19 cellular contexts compared by ENCODE assay signal in the genomic region with DNA sequence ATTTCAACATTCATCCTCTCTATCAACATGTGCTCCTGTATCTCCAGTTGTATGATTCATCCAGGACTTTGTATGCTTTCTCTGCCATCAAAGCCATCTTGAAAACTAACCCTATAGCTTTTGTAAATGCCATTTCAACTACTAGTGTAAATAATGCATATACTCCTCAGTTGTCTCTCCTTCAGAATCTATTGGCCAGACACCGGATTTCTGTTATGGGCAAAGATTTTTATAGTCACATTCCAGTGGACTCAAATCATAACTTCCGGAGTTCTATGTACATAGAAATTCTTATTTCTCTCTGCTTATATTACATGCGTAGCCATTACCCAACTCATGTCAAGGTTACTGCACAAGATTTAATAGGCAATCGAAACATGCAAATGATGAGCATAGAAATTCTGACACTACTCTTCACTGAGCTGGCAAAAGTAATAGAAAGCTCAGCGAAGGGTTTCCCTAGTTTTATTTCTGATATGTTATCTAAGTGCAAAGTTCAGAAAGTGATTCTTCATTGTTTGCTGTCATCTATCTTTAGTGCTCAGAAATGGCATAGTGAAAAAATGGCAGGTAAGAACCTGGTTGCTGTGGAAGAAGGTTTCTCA. TPM values are rescaled to one million over a fixed set of nuclear protein-coding genes. Genes with fewer than 3 reads are reported as not detected.
DNase-seq lines count a peak whose midpoint lies in the region; FAIRE-seq and TF ChIP-seq lines count a peak whose summit lies in the region.
"Had no signal": no experiment of that assay in that cellular context is flagged by ENCODE, and none has a peak within 500 bp of the region (broad histone marks: within the 10 kb centered on the region; RNA-seq: fewer than 3 reads in every experiment).

No MANE protein-coding gene starts in this region.

- H3K4me3 ChIP-seq in breast epithelium (no peak overlapping the region), mammary epithelial cell (replicated peaks in 1 of 3; ENCODE audit: insufficient read depth in 1 of 3, low read depth in 2 of 3, low read length in 3 of 3) (no peak overlapping the region), hepatocyte (no peak overlapping the region), small intestine (ENCODE audit: low read depth in 1 of 2, low read length in 2 of 2) (no peak overlapping the region)
- H3K4me3 ChIP-seq: A549, HAP-1 had no signal

- DNase-seq in MCF 10A (ENCODE audit: unreplicated experiment), result no peak
- DNase-seq in breast epithelium (ENCODE audit: low spot score in 2 of 2), result no peak
- no peak for DNase-seq in mammary epithelial cell
- peak; percentile 7 for DNase-seq in hepatocyte (ENCODE audit: low spot score)
- peak; percentile 5 for DNase-seq in small intestine
- no peak for DNase-seq in GOT3 (lab: John Stamatoyannopoulos, UW)
- DNase-seq in nephron progenitor cell, result no peak
- DNase-seq in NCI-H187 (lab: John Stamatoyannopoulos, UW), result no peak
- DNase-seq: AML-193; CD4-positive, alpha-beta memory T cell; DMS153; DMS79; GDM1 had no signal

- no peaks in the 10 kb centered on the region for H3K9me2 ChIP-seq in hepatocyte (replicated peaks; ENCODE audit: insufficient read depth)

- H4K20me1 ChIP-seq in mammary epithelial cell (ENCODE audit: insufficient read depth, low read length), result no peaks in the 10 kb centered on the region
- no peaks in the 10 kb centered on the region for H4K20me1 ChIP-seq in hepatocyte (ENCODE audit: insufficient read depth, poor library complexity, severe bottlenecking)

- no peak overlapping the region for H3K9ac ChIP-seq in mammary epithelial cell (ENCODE audit: insufficient read depth, low read length)

- TSS peak; percentile 39 for BruUV-seq in MCF 10A (replicated peaks; lab: Mats Ljungman, UMichigan)
- BruUV-seq in mammary epithelial cell (replicated peaks; lab: Mats Ljungman, UMichigan), result no TSS peak

- H2AFZ ChIP-seq in mammary epithelial cell (ENCODE audit: low read depth, low read length), result peak overlapping the region; percentile 25
- H2AFZ ChIP-seq in hepatocyte, result no peak overlapping the region

- intact Hi-C loops in MCF 10A (cut with micrococcal nuclease), result no loop called here
- intact Hi-C loops in breast epithelium (cut with DNase I; ENCODE audit: low total_unique reads), result no loop called here
- intact Hi-C loops in mammary epithelial cell (cut with micrococcal nuclease), result no loop called here

- H3K27ac Mint-ChIP-seq in MCF 10A (ENCODE audit: low read depth, unreplicated experiment) (no peak overlapping the region), nephron progenitor cell (no peak overlapping the region)
- H3K27ac Mint-ChIP-seq: CD14-positive monocyte had no signal

- POLR2A ChIA-PET in MCF 10A (lab: Yijun Ruan, JAX), result interaction anchor here (0.6 to 1.8 kb wide), 6 partner anchors 18 to 1403 kb away, joined by 3 to 6 read pairs (median 4); a partner anchor contains a TSS

- CTCF ChIA-PET in MCF 10A (lab: Yijun Ruan, JAX), result interaction anchor here (0.9 to 2.6 kb wide), 3 partner anchors 61 to 73 kb away, joined by 3 to 20 read pairs (median 9); a partner anchor contains a TSS
- CTCF ChIA-PET in mammary epithelial cell (lab: Charles Lee; ENCODE audit: low non-redundant PET), result no interaction called here

- TF ChIP-seq CTCF in MCF 10A (IDR thresholded peaks at IDR 0.05; ENCODE audit: unreplicated experiment) (no peak), breast epithelium (IDR thresholded peaks at IDR 0.05) (no peak), mammary epithelial cell (conservative IDR thresholded peaks at IDR 0.05 in 1 of 2, IDR thresholded peaks at IDR 0.05 in 1 of 2; ENCODE audit: extremely low read depth in 1 of 2, insufficient read depth in 1 of 2, low read depth in 1 of 2, low read length in 2 of 2) (no peak), hepatocyte (IDR thresholded peaks at IDR 0.05; ENCODE audit: poor library complexity) (no peak), nephron progenitor cell (IDR thresholded peaks at IDR 0.05) (no peak)

- no peak overlapping the region for H3K27ac ChIP-seq in breast epithelium
- no peak overlapping the region for H3K27ac ChIP-seq in mammary epithelial cell (ENCODE audit: insufficient read depth, low read depth, low read length)
- peak overlapping the region; percentile 3 for H3K27ac ChIP-seq in hepatocyte
- H3K27ac ChIP-seq in small intestine (ENCODE audit: low read depth in 1 of 2, low read length in 1 of 2), result no peak overlapping the region
- H3K27ac ChIP-seq: 22Rv1, A549, HL-60 had no signal

- H3K4me1 Mint-ChIP-seq in MCF 10A (ENCODE audit: insufficient read depth, unreplicated experiment), result no peaks in the 10 kb centered on the region
- no peaks in the 10 kb centered on the region for H3K4me1 Mint-ChIP-seq in nephron progenitor cell
- H3K4me1 Mint-ChIP-seq: CD14-positive monocyte; CD4-positive, alpha-beta memory T cell had no signal

- H3K27me3 Mint-ChIP-seq in MCF 10A (ENCODE audit: insufficient read depth, unreplicated experiment) (no peaks in the 10 kb centered on the region), nephron progenitor cell (ENCODE audit: low read depth, poor library complexity) (no peaks in the 10 kb centered on the region)
- H3K27me3 Mint-ChIP-seq: CD4-positive, alpha-beta memory T cell had no signal

- no peak overlapping the region for H3K4me2 ChIP-seq in mammary epithelial cell (ENCODE audit: insufficient read depth, low read depth, low read length)
- peak overlapping the region; percentile 17 for H3K4me2 ChIP-seq in hepatocyte
- H3K4me2 ChIP-seq: A549 had no signal

- H3K4me3 Mint-ChIP-seq in MCF 10A (ENCODE audit: unreplicated experiment) (no peak overlapping the region), nephron progenitor cell (no peak overlapping the region)
- H3K4me3 Mint-ChIP-seq: CD14-positive monocyte; CD4-positive, alpha-beta memory T cell had no signal

- no peaks in the 10 kb centered on the region for H3K9me3 ChIP-seq in breast epithelium
- H3K9me3 ChIP-seq in mammary epithelial cell (replicated peaks; ENCODE audit: insufficient read depth, low read length), result no peaks in the 10 kb centered on the region
- no peaks in the 10 kb centered on the region for H3K9me3 ChIP-seq in hepatocyte (ENCODE audit: low read depth)
- H3K9me3 ChIP-seq in small intestine (ENCODE audit: control insufficient read depth, low read depth), result no peaks in the 10 kb centered on the region
- H3K9me3 ChIP-seq: A549, HAP-1 had no signal

- H3K36me3 ChIP-seq in breast epithelium (peaks cover 4% of the 10 kb centered on the region), mammary epithelial cell (ENCODE audit: insufficient read depth, low read length) (peaks cover 14% of the 10 kb centered on the region), hepatocyte (replicated peaks; ENCODE audit: insufficient read depth, low read depth) (no peaks in the 10 kb centered on the region), small intestine (ENCODE audit: control insufficient read depth in 2 of 2, insufficient read depth in 2 of 2, low read length in 2 of 2) (peaks cover 9 to 16% of the 10 kb centered on the region in 2 donors)

- H3K79me2 ChIP-seq in mammary epithelial cell (ENCODE audit: insufficient read depth, low read length), result no peaks in the 10 kb centered on the region
- no peaks in the 10 kb centered on the region for H3K79me2 ChIP-seq in hepatocyte

- no peaks in the 10 kb centered on the region for H3K4me1 ChIP-seq in breast epithelium
- peaks cover 4% of the 10 kb centered on the region for H3K4me1 ChIP-seq in mammary epithelial cell (ENCODE audit: insufficient read depth, low read length)
- no peaks in the 10 kb centered on the region for H3K4me1 ChIP-seq in hepatocyte (ENCODE audit: insufficient read depth)
- no peaks in the 10 kb centered on the region for H3K4me1 ChIP-seq in small intestine (ENCODE audit: control insufficient read depth in 2 of 2, insufficient read depth in 1 of 2, low read depth in 1 of 2, low read length in 1 of 2)
- H3K4me1 ChIP-seq: A549, HAP-1 had no signal

- WGBS in mammary epithelial cell (ENCODE audit: low coverage, missing lambda C conversion rate), result 91% methylated on average over 5 of the region's 5 CpGs
- WGBS in hepatocyte (ENCODE audit: low lambda C conversion rate, missing lambda C conversion rate), result 84% methylated on average over 5 of the region's 5 CpGs
- WGBS in small intestine, 3 donors, result 76 to 89% (median 84%) methylated on average over 5 of the region's 5 CpGs

- no peak for TF ChIP-seq POLR2A in breast epithelium (IDR thresholded peaks at IDR 0.05)

- FAIRE-seq in small intestine (lab: Jason Lieb, UNC), result no peak
- FAIRE-seq: A549, H1 had no signal

- dilution Hi-C loops in mammary epithelial cell (cut with HindIII; ENCODE audit: low sequenced_read_pairs), result no loop called here

- H3K9me3 Mint-ChIP-seq in MCF 10A (ENCODE audit: unreplicated experiment), result no peaks in the 10 kb centered on the region
- H3K9me3 Mint-ChIP-seq in nephron progenitor cell, result no peaks in the 10 kb centered on the region
- H3K9me3 Mint-ChIP-seq: CD14-positive monocyte; CD4-positive, alpha-beta memory T cell had no signal

- H3K36me3 Mint-ChIP-seq in MCF 10A (ENCODE audit: insufficient read depth, unreplicated experiment), result peaks cover 55% of the 10 kb centered on the region
- peaks cover 38% of the 10 kb centered on the region for H3K36me3 Mint-ChIP-seq in nephron progenitor cell (ENCODE audit: low read depth)

- in situ Hi-C loops in mammary epithelial cell (cut with MboI; ENCODE audit: low sequenced_read_pairs in 2 of 2), result no loop called here

- H3K27me3 ChIP-seq in breast epithelium (no peaks in the 10 kb centered on the region), mammary epithelial cell (ENCODE audit: insufficient read depth, low read length) (no peaks in the 10 kb centered on the region), hepatocyte (no peaks in the 10 kb centered on the region), small intestine (ENCODE audit: control insufficient read depth in 2 of 2, insufficient read depth in 2 of 2, low read length in 2 of 2) (no peaks in the 10 kb centered on the region)

RNA-seq across cellular contexts. Expression of a gene that starts 54.8 kb away (rescaled TPM):
- total RNA-seq in MCF 10A (2022), result 117 and 150 TPM in 2 replicates
- 10 to 100 TPM; 21.3 to 41.0 (median 24.9) TPM for total RNA-seq in breast epithelium
- total RNA-seq in mammary epithelial cell, result 10 to 100 TPM; 32.2 to 63.6 TPM
- 23.2 TPM for polyA plus RNA-seq in mammary epithelial cell
- 51.2 TPM for polyA minus RNA-seq in mammary epithelial cell
- 92.8 and 106 TPM in 2 replicates for total RNA-seq in hepatocyte
- polyA plus RNA-seq in hepatocyte, result 83.4 and 94.9 TPM in 2 replicates
- polyA plus RNA-seq in small intestine, result 10 to 100 TPM in 1 of 3 donors, 1 to 10 TPM in 2; 7.3 to 15.3 (median 7.8) TPM

RNA-seq across cellular contexts. Expression of a gene that starts 54.9 kb away (rescaled TPM):
- total RNA-seq in MCF 10A (2022) (6.5 and 7.5 TPM in 2 replicates), breast epithelium (1 to 10 TPM; 3.0 to 3.7 (median 3.6) TPM), mammary epithelial cell (1 to 10 TPM; 1.3 to 2.6 TPM), hepatocyte (6.2 and 6.5 TPM in 2 replicates)
- polyA plus RNA-seq in mammary epithelial cell (1.00 TPM), hepatocyte (4.7 and 5.4 TPM in 2 replicates), small intestine (1 to 10 TPM; 1.1 to 1.7 (median 1.4) TPM)
- not detected for polyA minus RNA-seq in mammary epithelial cell

Comparison
In these comparisons a context has a peak if more than half of its experiments do, and no peak if none do; other contexts are left out.
1. DNase-seq: peak in hepatocyte (single experiment) and small intestine (single experiment); none in MCF 10A (single experiment), breast epithelium (0 of 2), mammary epithelial cell (single experiment), GOT3 (single experiment), nephron progenitor cell (single experiment) and NCI-H187 (0 of 2).